ENCODE assay signal across 8 cellular contexts in the genomic region with DNA sequence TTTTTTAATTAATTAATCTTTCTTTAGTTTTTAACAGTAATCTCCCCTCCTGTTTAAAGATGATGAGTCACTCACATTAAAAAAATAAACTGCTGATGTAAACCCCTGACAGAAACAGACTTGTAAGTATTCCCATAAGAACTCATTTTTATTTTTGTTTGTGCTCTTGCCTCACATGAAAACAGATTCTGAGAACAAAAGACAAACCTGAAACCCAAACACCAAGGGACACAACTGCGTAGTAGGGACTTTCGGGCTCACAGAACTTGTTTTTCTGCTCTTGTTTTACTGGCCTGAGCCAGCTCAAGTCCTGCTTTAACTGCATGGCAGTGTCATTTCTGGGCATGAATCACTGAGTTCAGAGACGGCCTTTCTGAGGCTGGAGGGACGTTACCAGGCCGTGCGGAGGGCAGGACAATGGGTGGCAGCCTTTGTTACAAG.
DNase-seq lines count a peak whose midpoint lies in the region; ATAC-seq lines count a peak whose summit lies in the region.

No MANE protein-coding gene starts in this region.

- no peaks in the 10 kb centered on the region for H3K27me3 ChIP-seq in muscle layer of colon (ENCODE audit: control insufficient read depth in 1 of 2, insufficient read depth in 2 of 2, low read length in 2 of 2)

- H3K9ac ChIP-seq in muscle layer of colon (ENCODE audit: low read length), result peak overlapping the region; percentile 51

- no peaks in the 10 kb centered on the region for H3K9me3 ChIP-seq in muscle layer of colon (ENCODE audit: low read length)

- ATAC-seq in GM18519 (IDR thresholded peaks at IDR 0.05; ENCODE audit: low FRiP score, unreplicated experiment) (peak; percentile 84), HG02970 (IDR thresholded peaks at IDR 0.05; ENCODE audit: low FRiP score, unreplicated experiment) (peak; percentile 66), esophagus mucosa (peak; percentile 98), GM19328 (IDR thresholded peaks at IDR 0.05; ENCODE audit: unreplicated experiment) (no peak)
- ATAC-seq in activated CD4-positive, CD25-positive, alpha-beta regulatory T cell treated with anti-CD3 and anti-CD28 coated beads, Interleukin-2, amount 50 U/mL, for 24 hours, result peak; percentile 81 to 82

- H3K4me1 ChIP-seq in muscle layer of colon (ENCODE audit: insufficient read depth, low read length), result peaks cover 78% of the 10 kb centered on the region

- peak overlapping the region; percentile 85 for H3K27ac ChIP-seq in muscle layer of colon (ENCODE audit: low read depth, low read length)

- H3K36me3 ChIP-seq in muscle layer of colon (ENCODE audit: insufficient read depth, low read length), result peaks cover 40% of the 10 kb centered on the region

- H3K4me3 ChIP-seq in muscle layer of colon (ENCODE audit: low read depth in 1 of 2, low read length in 2 of 2), result peak overlapping the region in 1 of 2 donors; percentile 16

- DNase-seq in stimulated activated CD4-positive, alpha-beta T cell treated with anti-CD3 and anti-CD28 coated beads, Interleukin-2, amount 100 ng/mL, for 48 hours, result no peak
- no peak for DNase-seq in NCI-H2227 (lab: John Stamatoyannopoulos, UW; ENCODE audit: unreplicated experiment)
